ENCODE assay signal across 1 cellular context in the genomic region with DNA sequence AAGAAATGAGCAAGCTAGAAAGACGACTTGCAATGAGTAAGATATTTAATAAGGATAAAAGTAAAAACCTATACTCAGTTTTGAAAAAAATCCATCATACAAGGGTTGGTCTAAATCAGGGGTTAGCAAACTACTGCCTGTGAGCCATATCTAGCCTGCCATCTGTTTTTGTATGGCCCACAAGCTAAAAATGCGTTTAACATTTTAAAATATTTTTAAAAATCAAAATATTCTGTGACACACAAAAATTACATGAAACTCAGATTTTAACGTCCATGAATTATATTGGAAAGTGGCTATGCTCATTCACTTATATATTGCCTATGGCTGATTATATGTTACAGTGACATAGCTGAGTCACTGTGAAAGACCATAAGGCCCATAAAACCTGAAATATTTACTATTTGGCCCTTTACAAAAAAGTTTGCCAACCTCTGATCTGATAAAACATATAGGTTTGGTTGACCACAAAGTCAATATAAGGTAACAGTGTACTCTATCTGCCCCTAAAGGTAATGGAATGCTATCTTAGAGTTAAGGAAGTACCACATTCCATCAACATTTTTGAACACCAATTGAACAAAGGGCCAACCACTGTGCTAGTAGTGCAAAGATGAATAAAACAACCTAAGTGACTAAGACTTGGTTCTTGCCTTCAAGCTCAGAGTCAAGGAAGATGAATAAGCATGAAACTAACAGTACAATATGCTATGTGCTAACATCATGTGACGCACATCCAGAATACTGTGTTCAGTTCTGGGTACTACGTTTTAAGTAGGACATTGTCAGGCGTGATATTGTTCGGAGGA.
TF ChIP-seq lines count a peak whose summit lies in the region.

No MANE protein-coding gene starts in this region.

TF ChIP-seq in K562, 482 proteins besides CTCF, POLR2A, EP300 and RAD21 (continues in another document):
- TF ChIP-seq CHCHD3 (CRISPR knock-in tag; IDR thresholded peaks at IDR 0.05) (no peak), ZNF407 (IDR thresholded peaks at IDR 0.05; ENCODE audit: low read depth) (no peak), SOX6 (IDR thresholded peaks at IDR 0.05) (peak; percentile 48), LARP7 (IDR thresholded peaks at IDR 0.05) (no peak), SRSF1 (IDR thresholded peaks at IDR 0.05; ENCODE audit: low read depth, low read length) (no peak), RBFOX2 (IDR thresholded peaks at IDR 0.05; ENCODE audit: low read depth, low read length) (no peak), YBX1 (IDR thresholded peaks at IDR 0.05) (no peak), XRCC3 (IDR thresholded peaks at IDR 0.05) (no peak), STAT5A (IDR thresholded peaks at IDR 0.05; ENCODE audit: borderline replicate concordance, low read length) (no peak), RBM14 (IDR thresholded peaks at IDR 0.05; ENCODE audit: borderline replicate concordance, insufficient read depth, low read depth, low read length) (no peak), TCFL5 (CRISPR knock-in tag; conservative IDR thresholded peaks at IDR 0.05) (no peak), ZBTB34 (CRISPR knock-in tag; IDR thresholded peaks at IDR 0.05) (no peak), DACH1 (IDR thresholded peaks at IDR 0.05; ENCODE audit: partially characterized antibody) (no peak), SIN3A (IDR thresholded peaks at IDR 0.05; ENCODE audit: borderline replicate concordance in 2 of 2, control insufficient read depth in 1 of 2, low read depth in 2 of 2, low read length in 2 of 2) (no peak), ZNF395 (CRISPR knock-in tag; IDR thresholded peaks at IDR 0.05) (no peak), GMEB1 (CRISPR knock-in tag; IDR thresholded peaks at IDR 0.05) (0 out of 2 replicates have a peak, but pooled peaks have one; percentile 31), EHMT2 (IDR thresholded peaks at IDR 0.05) (peak; percentile 89), KDM1A (IDR thresholded peaks at IDR 0.05) (0 out of 4 replicates have a peak, but pooled peaks of 1 of the 2 experiments have one; percentile 6), ZNF282 (CRISPR knock-in tag; IDR thresholded peaks at IDR 0.05) (no peak), TARDBP (IDR thresholded peaks at IDR 0.05) (no peak), MCM3 (IDR thresholded peaks at IDR 0.05) (no peak), ELK3 (CRISPR knock-in tag; IDR thresholded peaks at IDR 0.05) (no peak), ILF3 (IDR thresholded peaks at IDR 0.05; ENCODE audit: borderline replicate concordance) (no peak), POLR3G (IDR thresholded peaks at IDR 0.05; ENCODE audit: extremely low read depth, insufficient read length, insufficient replicate concordance) (no peak), CEBPG (CRISPR knock-in tag; IDR thresholded peaks at IDR 0.05) (no peak), CEBPG (tag; conservative IDR thresholded peaks at IDR 0.05 in 1 of 2, IDR thresholded peaks at IDR 0.05 in 1 of 2) (no peak), MXI1 (IDR thresholded peaks at IDR 0.05; ENCODE audit: low read depth, low read length) (no peak), ZNF507 (tag; conservative IDR thresholded peaks at IDR 0.05) (no peak), ZNF592 (IDR thresholded peaks at IDR 0.05) (peak; percentile 57), TCF3 (CRISPR knock-in tag; IDR thresholded peaks at IDR 0.05) (no peak; the same call in 1 of the 2 replicates)
- TF ChIP-seq, protein P1, sequence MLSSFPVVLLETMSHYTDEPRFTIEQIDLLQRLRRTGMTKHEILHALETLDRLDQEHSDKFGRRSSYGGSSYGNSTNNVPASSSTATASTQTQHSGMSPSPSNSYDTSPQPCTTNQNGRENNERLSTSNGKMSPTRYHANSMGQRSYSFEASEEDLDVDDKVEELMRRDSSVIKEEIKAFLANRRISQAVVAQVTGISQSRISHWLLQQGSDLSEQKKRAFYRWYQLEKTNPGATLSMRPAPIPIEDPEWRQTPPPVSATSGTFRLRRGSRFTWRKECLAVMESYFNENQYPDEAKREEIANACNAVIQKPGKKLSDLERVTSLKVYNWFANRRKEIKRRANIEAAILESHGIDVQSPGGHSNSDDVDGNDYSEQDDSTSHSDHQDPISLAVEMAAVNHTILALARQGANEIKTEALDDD (IDR thresholded peaks at IDR 0.05), result peak; percentile 53
- TF ChIP-seq, protein P2, sequence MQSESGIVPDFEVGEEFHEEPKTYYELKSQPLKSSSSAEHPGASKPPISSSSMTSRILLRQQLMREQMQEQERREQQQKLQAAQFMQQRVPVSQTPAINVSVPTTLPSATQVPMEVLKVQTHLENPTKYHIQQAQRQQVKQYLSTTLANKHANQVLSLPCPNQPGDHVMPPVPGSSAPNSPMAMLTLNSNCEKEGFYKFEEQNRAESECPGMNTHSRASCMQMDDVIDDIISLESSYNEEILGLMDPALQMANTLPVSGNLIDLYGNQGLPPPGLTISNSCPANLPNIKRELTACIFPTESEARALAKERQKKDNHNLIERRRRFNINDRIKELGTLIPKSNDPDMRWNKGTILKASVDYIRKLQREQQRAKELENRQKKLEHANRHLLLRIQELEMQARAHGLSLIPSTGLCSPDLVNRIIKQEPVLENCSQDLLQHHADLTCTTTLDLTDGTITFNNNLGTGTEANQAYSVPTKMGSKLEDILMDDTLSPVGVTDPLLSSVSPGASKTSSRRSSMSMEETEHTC (IDR thresholded peaks at IDR 0.05), result no peak
- TF ChIP-seq, protein P3, sequence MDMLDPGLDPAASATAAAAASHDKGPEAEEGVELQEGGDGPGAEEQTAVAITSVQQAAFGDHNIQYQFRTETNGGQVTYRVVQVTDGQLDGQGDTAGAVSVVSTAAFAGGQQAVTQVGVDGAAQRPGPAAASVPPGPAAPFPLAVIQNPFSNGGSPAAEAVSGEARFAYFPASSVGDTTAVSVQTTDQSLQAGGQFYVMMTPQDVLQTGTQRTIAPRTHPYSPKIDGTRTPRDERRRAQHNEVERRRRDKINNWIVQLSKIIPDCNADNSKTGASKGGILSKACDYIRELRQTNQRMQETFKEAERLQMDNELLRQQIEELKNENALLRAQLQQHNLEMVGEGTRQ (CRISPR knock-in tag; IDR thresholded peaks at IDR 0.05), result peak; percentile 65
